30 cellular contexts compared by ENCODE assay signal in genomic region chr1:80722611-80723010, GRCh38.
"Had no signal": no experiment of that assay in that cellular context is flagged by ENCODE, and none has a peak within 500 bp of the region (broad histone marks: within the 10 kb centered on the region; RNA-seq: fewer than 3 reads in every experiment).

No MANE protein-coding gene starts in this region.

- H3K4me3 ChIP-seq: colonic mucosa had no signal

- H3K27me3 ChIP-seq: brain microvascular endothelial cell, colonic mucosa had no signal

- H3K4me1 ChIP-seq: colonic mucosa had no signal

- H3K27ac ChIP-seq: brain microvascular endothelial cell, colonic mucosa, epithelial cell of prostate had no signal

- DNase-seq: activated CD4-positive, alpha-beta memory T cell treated with anti-CD3 and anti-CD28 coated beads for 36 hours; activated CD4-positive, alpha-beta T cell treated with anti-CD3 and anti-CD28 coated beads for 36 hours; activated CD4-positive, alpha-beta T cell treated with anti-CD3 and anti-CD28 coated beads, Interleukin-2, amount 10 ng/mL, durations not matched to agents 24 days and 14 days; activated CD4-positive, CD25-positive, alpha-beta regulatory T cell; activated CD4-positive, CD25-positive, alpha-beta regulatory T cell treated with anti-CD3 and anti-CD28 coated beads, Interleukin-2, amount 50 U/mL, for 72 hours; activated CD8-positive, alpha-beta memory T cell treated with anti-CD3 and anti-CD28 coated beads, Interleukin-2, amount 10 ng/mL, durations not matched to agents 7 days and 5 days; activated CD8-positive, alpha-beta memory T cell treated with anti-CD3 and anti-CD28 coated beads, Interleukin-2, amount 50 U/mL, for 4 hours; activated CD8-positive, alpha-beta T cell treated with anti-CD3 and anti-CD28 coated beads, Interleukin-2, amount 10 ng/mL, durations not matched to agents 7 days and 5 days; activated gamma-delta T cell; activated naive CD4-positive, alpha-beta T cell; activated naive CD4-positive, alpha-beta T cell treated with anti-CD3 and anti-CD28 coated beads, Interleukin-2, amount 10 ng/mL, durations not matched to agents 7 days and 5 days; activated naive CD8-positive, alpha-beta T cell treated with anti-CD3 and anti-CD28 coated beads, Interleukin-2, amount 10 ng/mL, durations not matched to agents 7 days and 5 days; activated T-cell treated with anti-CD3 and anti-CD28 coated beads, Interleukin-2, amount 50 U/mL, for 1 hour; activated T-cell treated with anti-CD3 and anti-CD28 coated beads, Interleukin-2, amount 50 U/mL, for 48 hours; brain microvascular endothelial cell; caudate nucleus; colonic mucosa; effector CD8-positive, alpha-beta T cell; foreskin fibroblast; head of caudate nucleus; T-helper 1 cell; T-helper 17 cell; T1000 had no signal

- H3K36me3 ChIP-seq: brain microvascular endothelial cell, colonic mucosa had no signal

- H3K9me3 ChIP-seq: colonic mucosa had no signal

- FAIRE-seq: astrocyte, bronchial epithelial cell, endometrium, endothelial cell of umbilical vein, frontal cortex had no signal

- ATAC-seq: activated CD4-positive, alpha-beta T cell treated with anti-CD3 and anti-CD28 coated beads for 36 hours; activated CD8-positive, alpha-beta memory T cell treated with anti-CD3 and anti-CD28 coated beads, Interleukin-2, amount 10 ng/mL, durations not matched to agents 7 days and 5 days; activated CD8-positive, alpha-beta T cell treated with anti-CD3 and anti-CD28 coated beads, Interleukin-2, amount 10 ng/mL, durations not matched to agents 7 days and 5 days; activated naive CD4-positive, alpha-beta T cell treated with anti-CD3 and anti-CD28 coated beads, Interleukin-2, amount 50 U/mL, for 72 hours; T-helper 17 cell had no signal
